ENCODE assay signal across 8 cellular contexts in genomic region chr9:73219985-73220626, GRCh38.
A peak's percentile ranks its signal among the peaks of the same experiment; 100 is the strongest.
DNase-seq lines count a peak whose midpoint lies in the region; ATAC-seq, FAIRE-seq and TF ChIP-seq lines count a peak whose summit lies in the region.

No MANE protein-coding gene starts in this region.

- TF ChIP-seq EP300 in HepG2 (IDR thresholded peaks at IDR 0.05; ENCODE audit: low read depth in 2 of 2, low read length in 2 of 2) (no peak), HepG2 (CRISPR knock-in tag; IDR thresholded peaks at IDR 0.05; ENCODE audit: borderline replicate concordance) (no peak)

- H3K27ac ChIP-seq in right lobe of liver (no peak overlapping the region), HepG2 (ENCODE audit: extremely low read length, insufficient read depth, low read length) (no peak overlapping the region), trophoblast cell (ENCODE audit: low read depth, low read length) (no peak overlapping the region), osteoblast (ENCODE audit: low read depth, low read length) (no peak overlapping the region)

- 50% methylated on average over 1 of the region's 1 CpG for WGBS in right lobe of liver (ENCODE audit: insufficient coverage, low coverage, low lambda C conversion rate, missing lambda C conversion rate)
- WGBS in HepG2 (ENCODE audit: low lambda C conversion rate): 0% methylated on average over 1 of the region's 1 CpG
- no CpG with 5 or more reads among the region's 1 CpG for WGBS in trophoblast cell (ENCODE audit: extremely low coverage, insufficient coverage, insufficient read length)

- CTCF ChIA-PET in HepG2 (lab: Yijun Ruan, JAX; ENCODE audit: low intra/inter-chr PET ratio, low total read pairs): no interaction called here
- CTCF ChIA-PET in activated CD8-positive, alpha-beta memory T cell treated with anti-CD3 and anti-CD28 coated beads, Interleukin-2, amount 10 ng/mL, durations not matched to agents 7 days and 5 days (lab: Charles Lee): no interaction called here

- H3K9ac ChIP-seq in HepG2 (ENCODE audit: insufficient read depth, low read depth, low read length): no peak overlapping the region
- no peak overlapping the region for H3K9ac ChIP-seq in trophoblast cell (ENCODE audit: low read length)

- no peak overlapping the region for H3K23ac ChIP-seq in trophoblast cell (ENCODE audit: low read length)

- H2AFZ ChIP-seq in HepG2 (ENCODE audit: low read length): no peak overlapping the region
- H2AFZ ChIP-seq in trophoblast cell (ENCODE audit: insufficient read depth, low read length, poor library complexity): no peak overlapping the region
- H2AFZ ChIP-seq in osteoblast (ENCODE audit: low read length): no peak overlapping the region

- TF ChIP-seq CTCF in right lobe of liver (IDR thresholded peaks at IDR 0.05) (no peak), HepG2 (CRISPR knock-in tag; IDR thresholded peaks at IDR 0.05) (no peak), osteoblast (IDR thresholded peaks at IDR 0.05; ENCODE audit: extremely low read depth, low read depth, low read length) (no peak)

- H4K20me1 ChIP-seq in HepG2 (ENCODE audit: insufficient read depth, low read length): no peaks in the 10 kb centered on the region
- H4K20me1 ChIP-seq in osteoblast (ENCODE audit: insufficient read depth, low read length): no peaks in the 10 kb centered on the region

- DNase-seq in right lobe of liver (no peak), HepG2 (ENCODE audit: low spot score) (no peak), trophoblast cell (peak; percentile 8 to 47), osteoblast (ENCODE audit: insufficient read length, low spot score, missing footprints) (no peak), NCI-H2029 (lab: John Stamatoyannopoulos, UW) (no peak)
- DNase-seq in activated CD8-positive, alpha-beta memory T cell treated with anti-CD3 and anti-CD28 coated beads, Interleukin-2, amount 10 ng/mL, durations not matched to agents 7 days and 5 days: no peak
- no peak for DNase-seq in stimulated activated naive CD4-positive, alpha-beta T cell (lab: John Stamatoyannopoulos, UW)

- H3K4ac ChIP-seq in trophoblast cell (ENCODE audit: low read depth, low read length): no peak overlapping the region

- POLR2A ChIA-PET in HepG2 (lab: Yijun Ruan, JAX): no interaction called here

- H3K4me3 ChIP-seq in right lobe of liver: no peak overlapping the region
- no peak overlapping the region for H3K4me3 ChIP-seq in HepG2 (replicated peaks in 1 of 3; ENCODE audit: insufficient read depth in 1 of 3, low read depth in 2 of 3, low read length in 3 of 3)
- H3K4me3 ChIP-seq in trophoblast cell (ENCODE audit: low read depth, low read length): no peak overlapping the region
- H3K4me3 ChIP-seq in osteoblast (ENCODE audit: insufficient read depth, low read length): no peak overlapping the region

- H3K27ac Mint-ChIP-seq in activated CD8-positive, alpha-beta memory T cell treated with anti-CD3 and anti-CD28 coated beads, Interleukin-2, amount 10 ng/mL, durations not matched to agents 7 days and 5 days: no peak overlapping the region

- no peak overlapping the region for H2BK12ac ChIP-seq in trophoblast cell (ENCODE audit: low read length)

- intact Hi-C loops in right lobe of liver (cut with DNase I) (no loop called here), HepG2 (cut with micrococcal nuclease; ENCODE audit: unreplicated experiment) (no loop called here)

- H3K79me2 ChIP-seq in HepG2 (ENCODE audit: insufficient read depth, low read length): no peaks in the 10 kb centered on the region
- H3K79me2 ChIP-seq in trophoblast cell (ENCODE audit: control insufficient read depth, insufficient read depth, low read length, poor library complexity): no peaks in the 10 kb centered on the region
- H3K79me2 ChIP-seq in osteoblast (ENCODE audit: insufficient read depth, low read length): no peaks in the 10 kb centered on the region

- H3K4me1 ChIP-seq in right lobe of liver (no peaks in the 10 kb centered on the region), HepG2 (ENCODE audit: insufficient read depth, low read length) (no peaks in the 10 kb centered on the region), trophoblast cell (ENCODE audit: control insufficient read depth in 1 of 2, insufficient read depth in 2 of 2, low read length in 2 of 2) (no peaks in the 10 kb centered on the region), osteoblast (ENCODE audit: insufficient read depth, low read length) (no peaks in the 10 kb centered on the region)

- H3K4me1 Mint-ChIP-seq in activated CD8-positive, alpha-beta memory T cell treated with anti-CD3 and anti-CD28 coated beads, Interleukin-2, amount 10 ng/mL, durations not matched to agents 7 days and 5 days: peaks cover 4% of the 10 kb centered on the region

- H3K36me3 ChIP-seq in right lobe of liver (no peaks in the 10 kb centered on the region), HepG2 (replicated peaks in 1 of 2; ENCODE audit: control insufficient read depth in 1 of 2, insufficient read depth in 2 of 2, low read length in 2 of 2) (no peaks in the 10 kb centered on the region), trophoblast cell (ENCODE audit: control insufficient read depth in 1 of 2, insufficient read depth in 2 of 2, low read length in 2 of 2) (no peaks in the 10 kb centered on the region), osteoblast (ENCODE audit: insufficient read depth, low read length) (no peaks in the 10 kb centered on the region)

- no peaks in the 10 kb centered on the region for H3K79me1 ChIP-seq in trophoblast cell (ENCODE audit: low read length)

- H3K4me3 Mint-ChIP-seq in activated CD8-positive, alpha-beta memory T cell treated with anti-CD3 and anti-CD28 coated beads, Interleukin-2, amount 10 ng/mL, durations not matched to agents 7 days and 5 days: no peak overlapping the region

- no peak overlapping the region for H2AK5ac ChIP-seq in trophoblast cell (ENCODE audit: low read length)

- peak in 3 of 4 donors; percentile 18 to 71 (median 41) for ATAC-seq in right lobe of liver
- ATAC-seq in HepG2: no peak
- peak; percentile 96 for ATAC-seq in HG03045 (IDR thresholded peaks at IDR 0.05; ENCODE audit: unreplicated experiment)
- ATAC-seq in activated CD8-positive, alpha-beta memory T cell treated with anti-CD3 and anti-CD28 coated beads, Interleukin-2, amount 10 ng/mL, durations not matched to agents 7 days and 5 days: peak; percentile 61

- H3K18ac ChIP-seq in trophoblast cell (ENCODE audit: low read length): no peak overlapping the region

- no peaks in the 10 kb centered on the region for H3K9me3 Mint-ChIP-seq in activated CD8-positive, alpha-beta memory T cell treated with anti-CD3 and anti-CD28 coated beads, Interleukin-2, amount 10 ng/mL, durations not matched to agents 7 days and 5 days (ENCODE audit: low read depth)

- H3K27me3 Mint-ChIP-seq in activated CD8-positive, alpha-beta memory T cell treated with anti-CD3 and anti-CD28 coated beads, Interleukin-2, amount 10 ng/mL, durations not matched to agents 7 days and 5 days: peaks cover 36% of the 10 kb centered on the region

- H2BK5ac ChIP-seq in trophoblast cell (ENCODE audit: low read depth, low read length, poor library complexity): no peak overlapping the region

- TF ChIP-seq RAD21 in HepG2 (CRISPR knock-in tag; IDR thresholded peaks at IDR 0.05): no peak

- in situ Hi-C loops in HepG2 (cut with HindIII; ENCODE audit: extremely low pct_ligation_motif_present, low pct_unique_long_range_greater_than_20kb): no loop called here

- H3K9me3 ChIP-seq in right lobe of liver (no peaks in the 10 kb centered on the region), HepG2 (ENCODE audit: low read length) (no peaks in the 10 kb centered on the region), trophoblast cell (ENCODE audit: insufficient read depth, low read depth, low read length) (peaks cover 6% of the 10 kb centered on the region), osteoblast (ENCODE audit: low read depth, low read length) (no peaks in the 10 kb centered on the region)

- no peak overlapping the region for H2BK120ac ChIP-seq in trophoblast cell (ENCODE audit: insufficient read depth, low read length, poor library complexity)

- BruUV-seq in HepG2 (replicated peaks; lab: Mats Ljungman, UMichigan): no TSS peak

- no peaks in the 10 kb centered on the region for H3K27me3 ChIP-seq in right lobe of liver
- H3K27me3 ChIP-seq in HepG2 (ENCODE audit: control insufficient read depth in 1 of 2, insufficient read depth in 2 of 2, low read length in 2 of 2): no peaks in the 10 kb centered on the region
- no peaks in the 10 kb centered on the region for H3K27me3 ChIP-seq in trophoblast cell (ENCODE audit: insufficient read depth, low read length)
- no peaks in the 10 kb centered on the region for H3K27me3 ChIP-seq in osteoblast (ENCODE audit: insufficient read depth, low read length)

- no peaks in the 10 kb centered on the region for H3K36me3 Mint-ChIP-seq in activated CD8-positive, alpha-beta memory T cell treated with anti-CD3 and anti-CD28 coated beads, Interleukin-2, amount 10 ng/mL, durations not matched to agents 7 days and 5 days

- no peak overlapping the region for H3K4me2 ChIP-seq in HepG2 (ENCODE audit: low read depth, low read length)
- H3K4me2 ChIP-seq in trophoblast cell (ENCODE audit: low read length): no peak overlapping the region
- H3K4me2 ChIP-seq in osteoblast (ENCODE audit: insufficient read depth, low read length): no peak overlapping the region

- FAIRE-seq in HepG2 (lab: Jason Lieb, UNC): no peak

- H3K14ac ChIP-seq in trophoblast cell (ENCODE audit: low read length): no peak overlapping the region

- H4K8ac ChIP-seq in trophoblast cell (ENCODE audit: low read depth, low read length): no peak overlapping the region

- no peak overlapping the region for H4K12ac ChIP-seq in trophoblast cell (ENCODE audit: low read depth, low read length)

- H4K91ac ChIP-seq in trophoblast cell (ENCODE audit: low read depth, low read length): no peak overlapping the region

- TF ChIP-seq POLR2A in right lobe of liver (IDR thresholded peaks at IDR 0.05): no peak
- no peak for TF ChIP-seq POLR2A in HepG2 (IDR thresholded peaks at IDR 0.05; ENCODE audit: insufficient read depth in 1 of 2, low read depth in 2 of 2, low read length in 2 of 2)

TF ChIP-seq in HepG2, 621 proteins besides CTCF, POLR2A, EP300 and RAD21 (continues in another document):
- TF ChIP-seq ZMAT5 (CRISPR knock-in tag; IDR thresholded peaks at IDR 0.05; ENCODE audit: borderline replicate concordance, low read depth): no peak
- TF ChIP-seq ZFX (CRISPR knock-in tag; IDR thresholded peaks at IDR 0.05; ENCODE audit: low read depth): no peak
- no peak for TF ChIP-seq HIVEP1 (CRISPR knock-in tag; IDR thresholded peaks at IDR 0.05)
- no peak for TF ChIP-seq YEATS4 (CRISPR knock-in tag; IDR thresholded peaks at IDR 0.05; ENCODE audit: borderline replicate concordance)
- no peak for TF ChIP-seq KDM5B (CRISPR knock-in tag; IDR thresholded peaks at IDR 0.05; ENCODE audit: borderline replicate concordance)
- no peak for TF ChIP-seq KAT8 (CRISPR knock-in tag; IDR thresholded peaks at IDR 0.05)
- TF ChIP-seq GABPA (IDR thresholded peaks at IDR 0.05; ENCODE audit: low read depth, low read length): no peak
- no peak for TF ChIP-seq GABPA (CRISPR knock-in tag; IDR thresholded peaks at IDR 0.05; ENCODE audit: low read depth)

Comparison
In these comparisons a context has a peak if more than half of its experiments do, and no peak if none do; other contexts are left out.
1. DNase-seq: peak in trophoblast cell (2 of 2); none in right lobe of liver (0 of 3), HepG2 (single experiment), activated CD8-positive, alpha-beta memory T cell treated with anti-CD3 and anti-CD28 coated beads, Interleukin-2, amount 10 ng/mL, durations not matched to agents 7 days and 5 days (single experiment), stimulated activated naive CD4-positive, alpha-beta T cell (0 of 6), osteoblast (single experiment) and NCI-H2029 (single experiment).